In the genomic region with DNA sequence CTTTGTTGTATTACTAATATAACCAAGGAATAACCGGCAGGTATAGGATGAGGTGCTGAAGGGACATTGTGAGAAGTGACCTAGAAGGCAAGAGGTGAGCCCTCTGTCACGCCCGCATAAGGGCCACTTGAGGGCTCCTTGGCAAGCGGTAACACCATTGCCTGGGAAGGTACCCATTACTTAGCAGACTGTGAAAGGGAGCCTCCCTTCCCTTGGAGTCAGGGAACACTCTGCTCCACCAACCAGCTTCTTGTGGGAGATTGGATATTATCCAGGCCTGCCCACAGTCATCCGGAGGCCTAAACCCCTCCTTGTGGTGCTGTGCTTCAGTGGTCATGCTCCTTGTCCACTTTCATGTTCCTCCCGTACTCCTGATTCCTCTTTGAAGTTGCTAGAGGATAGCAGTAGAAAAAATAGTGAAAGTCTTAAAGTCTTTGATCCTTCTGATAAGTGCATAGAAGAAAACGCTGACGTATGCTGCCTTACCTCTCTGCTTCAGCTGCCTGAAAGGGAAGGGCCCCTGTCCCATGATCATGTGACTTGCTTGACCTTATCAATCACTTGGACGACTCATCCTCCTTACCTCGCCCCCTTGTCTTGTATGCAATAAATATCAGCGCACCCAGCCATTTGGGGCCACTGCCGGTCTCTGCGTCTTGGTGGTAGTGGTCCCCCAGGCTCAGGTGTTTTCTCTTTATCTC, we compare ENCODE assay signal across 24 cellular contexts. TPM values are rescaled to one million over a fixed set of nuclear protein-coding genes. Genes with fewer than 3 reads are reported as not detected.
DNase-seq lines count a peak whose midpoint lies in the region; ATAC-seq and TF ChIP-seq lines count a peak whose summit lies in the region.
"Had no signal": no experiment of that assay in that cellular context is flagged by ENCODE, and none has a peak within 500 bp of the region (broad histone marks: within the 10 kb centered on the region; RNA-seq: fewer than 3 reads in every experiment).

No MANE protein-coding gene starts in this region.

- no peak for TF ChIP-seq POLR2A in esophagus muscularis mucosa (IDR thresholded peaks at IDR 0.05; ENCODE audit: low read depth)

- no peak for TF ChIP-seq EP300 in esophagus muscularis mucosa (IDR thresholded peaks at IDR 0.05)

- TF ChIP-seq CTCF in cardiac muscle cell (IDR thresholded peaks at IDR 0.05; ENCODE audit: low read depth, low read length) (no peak), esophagus muscularis mucosa (IDR thresholded peaks at IDR 0.05) (no peak), tibial artery (IDR thresholded peaks at IDR 0.05) (no peak)

- no peak for ATAC-seq in esophagus mucosa
- ATAC-seq: A549; natural killer cell treated with Interleukin-12 subunit alpha and Interleukin-12 subunit beta and Interleukin-15 and Interleukin-18, amount 100 ng/mL, for 72 hours had no signal

- H3K36me3 ChIP-seq in cardiac muscle cell (peaks cover 62% of the 10 kb centered on the region), esophagus muscularis mucosa (peaks cover 62 to 97% (median 92%) of the 10 kb centered on the region in 4 donors), tibial artery (peaks cover 62 to 100% (median 89%) of the 10 kb centered on the region in 3 donors)

- H3K9me3 ChIP-seq in cardiac muscle cell (ENCODE audit: low read depth) (no peaks in the 10 kb centered on the region), esophagus muscularis mucosa (no peaks in the 10 kb centered on the region), tibial artery (no peaks in the 10 kb centered on the region)
- H3K9me3 ChIP-seq: A549 had no signal

- no peak overlapping the region for H3K4me3 ChIP-seq in cardiac muscle cell
- H3K4me3 ChIP-seq in esophagus muscularis mucosa, result no peak overlapping the region
- no peak overlapping the region for H3K4me3 ChIP-seq in tibial artery
- H3K4me3 ChIP-seq: A549, PC-9, SK-N-MC, smooth muscle cell had no signal

- 84% methylated on average over 13 of the region's 13 CpGs for WGBS in esophagus muscularis mucosa

- H3K27ac ChIP-seq in cardiac muscle cell (peak overlapping the region; percentile 70), esophagus muscularis mucosa (replicated peaks in 1 of 4) (peak overlapping the region in 3 of 4 donors; percentile 6 to 23 (median 22)), tibial artery (no peak overlapping the region)
- H3K27ac ChIP-seq: A549, PC-9, SK-N-MC had no signal

- H3K4me1 ChIP-seq in cardiac muscle cell (ENCODE audit: low read depth) (peaks cover 17% of the 10 kb centered on the region), esophagus muscularis mucosa (peaks cover 0 to 21% (median 10%) of the 10 kb centered on the region in 4 donors), tibial artery (no peaks in the 10 kb centered on the region)
- H3K4me1 ChIP-seq: A549 had no signal

- H3K27me3 ChIP-seq in cardiac muscle cell, result no peaks in the 10 kb centered on the region
- H3K27me3 ChIP-seq in esophagus muscularis mucosa, result no peaks in the 10 kb centered on the region
- H3K27me3 ChIP-seq in tibial artery, result no peaks in the 10 kb centered on the region

- DNase-seq in cardiac muscle cell (ENCODE audit: low read depth in 1 of 2, low spot score in 1 of 2) (peak; percentile 22 to 55), cardiac septum (ENCODE audit: low spot score) (no peak), esophagus muscularis mucosa (ENCODE audit: extremely low spot score) (no peak), myocyte (ENCODE audit: low read depth) (peak; percentile 18), tibial artery (no peak), NCI-H2227 (lab: John Stamatoyannopoulos, UW; ENCODE audit: unreplicated experiment) (no peak), SHP77 (lab: John Stamatoyannopoulos, UW) (no peak)
- DNase-seq: activated CD4-positive, alpha-beta T cell treated with anti-CD3 and anti-CD28 coated beads for 1 hour; activated naive CD4-positive, alpha-beta T cell; aorta; C1 segment of cervical spinal cord; cortex of kidney; Kasumi-1; NCI-H1092 treated with DMSO at 0.1 percent for 48 hours; NCI-H2171 treated with DMSO at 0.1 percent for 48 hours; NCI-H82; PC-9; stimulated activated CD4-positive, alpha-beta T cell treated with anti-CD3 and anti-CD28 coated beads, Interleukin-4, amount 100 ng/mL, for 24 hours; T1000 had no signal

- intact Hi-C loops in cardiac septum (cut with DNase I), result no loop called here
- intact Hi-C loops in esophagus muscularis mucosa (cut with DNase I), result no loop called here
- intact Hi-C loops in tibial artery (cut with DNase I; ENCODE audit: low total_unique reads), result no loop called here

RNA-seq across cellular contexts. Expression of a gene that starts 16.0 kb away (rescaled TPM):
- total RNA-seq in cardiac muscle cell (275 and 279 TPM in 2 replicates), cardiac septum (96.0 TPM), esophagus muscularis mucosa (10 to 100 TPM; 83.0 to 98.8 (median 92.2) TPM), myocyte (161 and 193 TPM in 2 replicates), esophagus mucosa (95.8 TPM)
- polyA plus RNA-seq in cardiac muscle cell, result 336 and 405 TPM in 2 replicates
- polyA plus RNA-seq in myocyte (2012), result 198 TPM

RNA-seq across cellular contexts. Expression of a gene that starts 16.7 kb away (rescaled TPM):
- total RNA-seq in cardiac muscle cell, result 31.7 and 37.1 TPM in 2 replicates
- 52.0 and 66.8 TPM in 2 replicates for polyA plus RNA-seq in cardiac muscle cell
- 30.2 TPM for total RNA-seq in cardiac septum
- 10 to 100 TPM; 19.6 to 31.1 (median 25.8) TPM for total RNA-seq in esophagus muscularis mucosa
- 42.9 and 44.4 TPM in 2 replicates for total RNA-seq in myocyte
- 65.5 TPM for polyA plus RNA-seq in myocyte (2012)
- 30.6 TPM for total RNA-seq in esophagus mucosa

RNA-seq across cellular contexts. Expression of a gene that starts 35.6 kb away (rescaled TPM):
- total RNA-seq in cardiac muscle cell (2.5 and 4.5 TPM in 2 replicates), cardiac septum (18.2 TPM), esophagus muscularis mucosa (100 to 1,000 TPM; 111 to 201 (median 153) TPM), myocyte (131 and 152 TPM in 2 replicates), esophagus mucosa (5.0 TPM)
- 1.2 and 1.6 TPM in 2 replicates for polyA plus RNA-seq in cardiac muscle cell
- polyA plus RNA-seq in myocyte (2012), result 54.8 TPM
- total RNA-seq: natural killer cell treated with Interleukin-12 subunit alpha and Interleukin-12 subunit beta and Interleukin-15 and Interleukin-18, amount 100 ng/mL, for 72 hours had no signal

Comparison
In these comparisons a context has a peak if more than half of its experiments do, and no peak if none do; other contexts are left out.
1. DNase-seq: peak in cardiac muscle cell (2 of 2) and myocyte (single experiment); none in cardiac septum (single experiment), esophagus muscularis mucosa (single experiment), tibial artery (0 of 2), NCI-H2227 (single experiment) and SHP77 (0 of 2).
2. H3K27ac ChIP-seq: peak in cardiac muscle cell (single experiment) and esophagus muscularis mucosa (3 of 4); none in tibial artery (0 of 2).